ENCODE assay signal across 2 cellular contexts in the genomic region with DNA sequence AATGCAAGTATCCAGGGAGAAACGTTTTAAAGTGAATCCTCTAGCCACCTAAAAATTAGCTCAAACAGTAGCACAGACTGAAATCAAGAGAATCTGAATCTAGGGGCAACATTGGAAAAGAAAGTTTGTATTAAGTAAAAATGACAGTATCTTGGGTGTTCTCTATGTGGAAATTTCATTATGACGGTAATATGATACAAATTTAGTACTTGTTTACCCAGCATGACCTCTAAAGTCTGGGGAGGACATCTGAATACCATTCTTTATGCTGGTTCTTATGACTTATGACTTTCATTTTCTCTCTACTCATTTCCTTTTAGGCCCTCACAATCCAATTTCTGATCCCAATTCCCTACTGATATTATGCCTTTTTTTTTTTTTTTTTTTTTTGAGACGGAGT.
A peak's percentile ranks its signal among the peaks of the same experiment; 100 is the strongest.
TF ChIP-seq lines count a peak whose summit lies in the region.

No MANE protein-coding gene starts in this region.

TF ChIP-seq in HEK293, 187 proteins besides CTCF, POLR2A, EP300 and RAD21:
- no peak for TF ChIP-seq ZNF785 (tag by site-specific recombination; IDR thresholded peaks at IDR 0.05)
- TF ChIP-seq ZNF248 (tag by site-specific recombination; IDR thresholded peaks at IDR 0.05): no peak
- no peak for TF ChIP-seq ZNF2 (tag by site-specific recombination; IDR thresholded peaks at IDR 0.05)
- peak; percentile 56; the same call in 1 of the 2 replicates for TF ChIP-seq PRDM1 (tag by site-specific recombination; IDR thresholded peaks at IDR 0.05)
TF ChIP-seq in HEK293: peak in this region for 1.

TF ChIP-seq in K562, 482 proteins besides CTCF, POLR2A, EP300 and RAD21:
- TF ChIP-seq HMGXB4 (CRISPR knock-in tag; IDR thresholded peaks at IDR 0.05) (no peak), RBFOX2 (IDR thresholded peaks at IDR 0.05; ENCODE audit: low read depth, low read length) (peak; percentile 45)
